ENCODE assay signal across 22 cellular contexts in genomic region chr21:39106881-39107462, GRCh38.
"Had no signal": no experiment of that assay in that cellular context is flagged by ENCODE, and none has a peak within 500 bp of the region (broad histone marks: within the 10 kb centered on the region; RNA-seq: fewer than 3 reads in every experiment).

No MANE protein-coding gene starts in this region.

- H3K9me3 ChIP-seq: breast epithelium had no signal

- H3K27ac ChIP-seq: breast epithelium, KMS-11 had no signal

- H3K4me1 Mint-ChIP-seq: activated naive CD4-positive, alpha-beta T cell treated with anti-CD3 and anti-CD28 coated beads, Interleukin-2, amount 50 U/mL, for 24 hours had no signal

- H3K36me3 Mint-ChIP-seq: activated naive CD4-positive, alpha-beta T cell treated with anti-CD3 and anti-CD28 coated beads, Interleukin-2, amount 50 U/mL, for 24 hours; WTC11 had no signal

- H3K4me2 ChIP-seq: KMS-11 had no signal

- H3K9ac ChIP-seq: KMS-11 had no signal

- H3K36me3 ChIP-seq: breast epithelium had no signal

- H3K4me3 Mint-ChIP-seq: activated CD8-positive, alpha-beta T cell treated with anti-CD3 and anti-CD28 coated beads, Interleukin-2, amount 10 ng/mL, durations not matched to agents 7 days and 5 days; activated naive CD4-positive, alpha-beta T cell treated with anti-CD3 and anti-CD28 coated beads, Interleukin-2, amount 50 U/mL, for 24 hours; T-helper 17 cell; WTC11 had no signal

- H3K27ac Mint-ChIP-seq: activated CD8-positive, alpha-beta T cell treated with anti-CD3 and anti-CD28 coated beads, Interleukin-2, amount 10 ng/mL, durations not matched to agents 7 days and 5 days; activated naive CD4-positive, alpha-beta T cell treated with anti-CD3 and anti-CD28 coated beads, Interleukin-2, amount 50 U/mL, for 24 hours; T-helper 17 cell; WTC11 had no signal

- DNase-seq: activated CD4-positive, alpha-beta T cell treated with anti-CD3 and anti-CD28 coated beads for 48 hours; activated CD4-positive, alpha-beta T cell treated with anti-CD3 and anti-CD28 coated beads, Interleukin-2, amount 50 U/mL, for 4 hours; activated CD4-positive, CD25-positive, alpha-beta regulatory T cell treated with anti-CD3 and anti-CD28 coated beads, Interleukin-2, amount 50 U/mL, for 72 hours; activated CD8-positive, alpha-beta T cell treated with anti-CD3 and anti-CD28 coated beads, Interleukin-2, amount 10 ng/mL, durations not matched to agents 7 days and 5 days; aorta; central memory CD4-positive, alpha-beta T cell; NCI-H1092; NCI-H1417; NCI-H1930; NCI-H2107; NCI-H2171 treated with DMSO at 0.1 percent for 48 hours; NCI-H345; NCI-H510A; NCI-H526 treated with DMSO at 0.1 percent for 48 hours; NCI-H82; SIG-M5; T-helper 17 cell; T-helper 9 cell had no signal

- H3K9me3 Mint-ChIP-seq: activated naive CD4-positive, alpha-beta T cell treated with anti-CD3 and anti-CD28 coated beads, Interleukin-2, amount 50 U/mL, for 24 hours; WTC11 had no signal

- ATAC-seq: activated CD8-positive, alpha-beta T cell treated with anti-CD3 and anti-CD28 coated beads, Interleukin-2, amount 10 ng/mL, durations not matched to agents 7 days and 5 days; T-helper 17 cell; WTC11 had no signal

- H3K4me3 ChIP-seq: breast epithelium had no signal

- H3K27me3 ChIP-seq: breast epithelium had no signal
